34 cellular contexts compared by ENCODE assay signal in genomic region chr17:59527931-59528330, GRCh38.
"Had no signal": no experiment of that assay in that cellular context is flagged by ENCODE, and none has a peak within 500 bp of the region (broad histone marks: within the 10 kb centered on the region; RNA-seq: fewer than 3 reads in every experiment).

No MANE protein-coding gene starts in this region.

- DNase-seq: activated B cell treated with CpG ODN at 0.5 μM for 24 hours; activated CD4-positive, alpha-beta memory T cell treated with anti-CD3 and anti-CD28 coated beads, Interleukin-2, amount 10 ng/mL, durations not matched to agents 7 days and 5 days; activated CD4-positive, alpha-beta T cell treated with anti-CD3 and anti-CD28 coated beads for 4 hours; activated CD4-positive, alpha-beta T cell treated with anti-CD3 and anti-CD28 coated beads, Interleukin-2, amount 50 U/mL, for 1 hour; activated CD4-positive, CD25-positive, alpha-beta regulatory T cell treated with anti-CD3 and anti-CD28 coated beads, Interleukin-2, amount 50 U/mL, for 72 hours; activated CD8-positive, alpha-beta memory T cell treated with anti-CD3 and anti-CD28 coated beads for 24 hours; activated CD8-positive, alpha-beta memory T cell treated with anti-CD3 and anti-CD28 coated beads, Interleukin-2, amount 10 ng/mL, durations not matched to agents 7 days and 5 days; activated CD8-positive, alpha-beta memory T cell treated with anti-CD3 and anti-CD28 coated beads, Interleukin-2, amount 50 U/mL, for 48 hours; activated effector memory CD4-positive, alpha-beta T cell treated with Interleukin-2 at 50 U/mL for 16 hours; activated naive CD4-positive, alpha-beta T cell treated with anti-CD3 and anti-CD28 coated beads, Interleukin-2, amount 10 ng/mL, durations not matched to agents 7 days and 5 days; activated naive CD8-positive, alpha-beta T cell treated with anti-CD3 and anti-CD28 coated beads, Interleukin-2, amount 50 U/mL, for 24 hours; activated T-cell treated with anti-CD3 and anti-CD28 coated beads, Interleukin-2, amount 50 U/mL, for 48 hours; anterior cingulate cortex; central memory CD4-positive, alpha-beta T cell; Kasumi-1; KG1; MM.1S; MV-4-11; NCI-H1092 treated with DMSO at 0.1 percent for 48 hours; NCI-H1436; NCI-H1694; NCI-H1930; NCI-H2081 treated with DMSO at 0.1 percent for 48 hours; NCI-H2171 treated with DMSO at 0.1 percent for 48 hours; NCI-H2227 treated with DMSO at 0.1 percent for 48 hours; NCI-H524 treated with DMSO at 0.1 percent for 48 hours; Right ventricle myocardium superior; SW 1271; T-helper 1 cell; T-helper 2 cell; T-helper 9 cell had no signal

- H3K4me3 Mint-ChIP-seq: activated B cell treated with CpG ODN at 0.5 μM for 24 hours; activated CD4-positive, alpha-beta memory T cell treated with anti-CD3 and anti-CD28 coated beads, Interleukin-2, amount 10 ng/mL, durations not matched to agents 7 days and 5 days; activated CD8-positive, alpha-beta memory T cell treated with anti-CD3 and anti-CD28 coated beads, Interleukin-2, amount 10 ng/mL, durations not matched to agents 7 days and 5 days; activated naive CD4-positive, alpha-beta T cell treated with anti-CD3 and anti-CD28 coated beads, Interleukin-2, amount 10 ng/mL, durations not matched to agents 7 days and 5 days; activated naive CD8-positive, alpha-beta T cell; activated naive CD8-positive, alpha-beta T cell treated with anti-CD3 and anti-CD28 coated beads, Interleukin-2, amount 50 U/mL, for 24 hours; brain had no signal

- H3K36me3 Mint-ChIP-seq: activated CD8-positive, alpha-beta memory T cell treated with anti-CD3 and anti-CD28 coated beads, Interleukin-2, amount 10 ng/mL, durations not matched to agents 7 days and 5 days; activated naive CD4-positive, alpha-beta T cell treated with anti-CD3 and anti-CD28 coated beads, Interleukin-2, amount 10 ng/mL, durations not matched to agents 7 days and 5 days; activated naive CD8-positive, alpha-beta T cell; brain had no signal

- H3K27ac Mint-ChIP-seq: activated B cell treated with CpG ODN at 0.5 μM for 24 hours; activated CD4-positive, alpha-beta memory T cell treated with anti-CD3 and anti-CD28 coated beads, Interleukin-2, amount 10 ng/mL, durations not matched to agents 7 days and 5 days; activated CD8-positive, alpha-beta memory T cell treated with anti-CD3 and anti-CD28 coated beads, Interleukin-2, amount 10 ng/mL, durations not matched to agents 7 days and 5 days; activated naive CD4-positive, alpha-beta T cell treated with anti-CD3 and anti-CD28 coated beads, Interleukin-2, amount 10 ng/mL, durations not matched to agents 7 days and 5 days; activated naive CD8-positive, alpha-beta T cell; activated naive CD8-positive, alpha-beta T cell treated with anti-CD3 and anti-CD28 coated beads, Interleukin-2, amount 50 U/mL, for 24 hours had no signal

- H3K4me1 Mint-ChIP-seq: activated CD4-positive, alpha-beta memory T cell treated with anti-CD3 and anti-CD28 coated beads, Interleukin-2, amount 10 ng/mL, durations not matched to agents 7 days and 5 days; activated CD8-positive, alpha-beta memory T cell treated with anti-CD3 and anti-CD28 coated beads, Interleukin-2, amount 10 ng/mL, durations not matched to agents 7 days and 5 days; activated naive CD4-positive, alpha-beta T cell treated with anti-CD3 and anti-CD28 coated beads, Interleukin-2, amount 10 ng/mL, durations not matched to agents 7 days and 5 days; activated naive CD8-positive, alpha-beta T cell treated with anti-CD3 and anti-CD28 coated beads, Interleukin-2, amount 50 U/mL, for 24 hours had no signal

- ATAC-seq: activated CD8-positive, alpha-beta memory T cell treated with anti-CD3 and anti-CD28 coated beads, Interleukin-2, amount 10 ng/mL, durations not matched to agents 7 days and 5 days; activated naive CD8-positive, alpha-beta T cell treated with anti-CD3 and anti-CD28 coated beads, Interleukin-2, amount 50 U/mL, for 24 hours had no signal

- H3K27ac ChIP-seq: VCaP had no signal

- H3K9me3 Mint-ChIP-seq: activated B cell treated with CpG ODN at 0.5 μM for 24 hours; activated CD4-positive, alpha-beta memory T cell treated with anti-CD3 and anti-CD28 coated beads, Interleukin-2, amount 10 ng/mL, durations not matched to agents 7 days and 5 days; activated naive CD4-positive, alpha-beta T cell treated with anti-CD3 and anti-CD28 coated beads, Interleukin-2, amount 10 ng/mL, durations not matched to agents 7 days and 5 days; activated naive CD8-positive, alpha-beta T cell treated with anti-CD3 and anti-CD28 coated beads, Interleukin-2, amount 50 U/mL, for 24 hours; brain had no signal

- H3K27me3 Mint-ChIP-seq: brain had no signal
